Comparison of ENCODE assay signal across 1 cellular context in the genomic region with DNA sequence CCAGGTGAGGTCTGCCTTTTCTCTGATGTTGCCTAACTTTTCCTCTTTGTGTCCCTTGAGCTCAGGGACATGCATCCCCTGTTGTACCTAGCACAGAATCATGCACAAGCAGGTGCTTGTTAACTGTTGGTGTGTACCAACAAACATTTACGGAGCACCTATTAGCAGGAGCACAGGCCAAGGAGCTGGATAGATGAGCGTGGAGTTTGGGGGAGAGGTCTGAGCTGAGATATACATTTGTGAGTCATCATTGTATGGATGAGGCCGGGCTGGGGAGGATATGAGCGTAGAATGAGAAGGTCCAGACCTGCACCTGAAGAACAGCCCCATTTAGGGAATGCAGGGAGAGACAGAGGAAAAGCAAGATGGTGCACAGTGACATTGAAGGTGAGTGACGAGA.
TF ChIP-seq lines count a peak whose summit lies in the region.

No MANE protein-coding gene starts in this region.

TF ChIP-seq in H1, 55 proteins besides CTCF, POLR2A, EP300 and RAD21:
- TF ChIP-seq KDM4A (IDR thresholded peaks at IDR 0.05; ENCODE audit: low read depth, low read length, severe bottlenecking) (no peak), SRF (IDR thresholded peaks at IDR 0.05; ENCODE audit: low read depth, low read length) (no peak), SP1 (IDR thresholded peaks at IDR 0.05; ENCODE audit: low read depth, low read length) (no peak), TEAD4 (IDR thresholded peaks at IDR 0.05; ENCODE audit: low read depth, low read length) (no peak), MAFK (IDR thresholded peaks at IDR 0.05; ENCODE audit: low read depth, low read length) (no peak), PHF8 (conservative IDR thresholded peaks at IDR 0.05; ENCODE audit: low read depth, low read length) (no peak), CEBPB (IDR thresholded peaks at IDR 0.05; ENCODE audit: low read depth, low read length) (no peak), TAF7 (optimal IDR thresholded peaks at IDR 0.05; ENCODE audit: borderline replicate concordance, low read depth, low read length) (no peak), CHD2 (IDR thresholded peaks at IDR 0.05; ENCODE audit: low read length) (no peak), CBX5 (IDR thresholded peaks at IDR 0.05; ENCODE audit: low read depth, low read length) (no peak), BACH1 (IDR thresholded peaks at IDR 0.05; ENCODE audit: low read length) (no peak), TBP (IDR thresholded peaks at IDR 0.05; ENCODE audit: low read depth, low read length) (no peak), SUZ12 (IDR thresholded peaks at IDR 0.05; ENCODE audit: low read length) (no peak), SP4 (IDR thresholded peaks at IDR 0.05; ENCODE audit: low read length) (no peak), ZNF274 (IDR thresholded peaks at IDR 0.05; ENCODE audit: borderline replicate concordance, extremely low read depth, low read length) (no peak), YY1 (IDR thresholded peaks at IDR 0.05; ENCODE audit: low read depth, low read length) (no peak), FOSL1 (IDR thresholded peaks at IDR 0.05; ENCODE audit: insufficient read depth, low read depth, low read length) (no peak), NANOG (IDR thresholded peaks at IDR 0.05; ENCODE audit: insufficient read depth, low read depth, low read length, poor library complexity, severe bottlenecking) (no peak)
- TF ChIP-seq, protein P1, sequence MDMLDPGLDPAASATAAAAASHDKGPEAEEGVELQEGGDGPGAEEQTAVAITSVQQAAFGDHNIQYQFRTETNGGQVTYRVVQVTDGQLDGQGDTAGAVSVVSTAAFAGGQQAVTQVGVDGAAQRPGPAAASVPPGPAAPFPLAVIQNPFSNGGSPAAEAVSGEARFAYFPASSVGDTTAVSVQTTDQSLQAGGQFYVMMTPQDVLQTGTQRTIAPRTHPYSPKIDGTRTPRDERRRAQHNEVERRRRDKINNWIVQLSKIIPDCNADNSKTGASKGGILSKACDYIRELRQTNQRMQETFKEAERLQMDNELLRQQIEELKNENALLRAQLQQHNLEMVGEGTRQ (IDR thresholded peaks at IDR 0.05; ENCODE audit: low read length), result no peak
